In genomic region chr10:93268021-93268420, GRCh38 we compare ENCODE assay signal across 14 cellular contexts.
"Had no signal": no experiment of that assay in that cellular context is flagged by ENCODE, and none has a peak within 500 bp of the region (broad histone marks: within the 10 kb centered on the region; RNA-seq: fewer than 3 reads in every experiment).

No MANE protein-coding gene starts in this region.

- FAIRE-seq: endometrium had no signal

- H2AFZ ChIP-seq: hepatocyte had no signal

- H3K79me2 ChIP-seq: hepatocyte had no signal

- DNase-seq: activated CD4-positive, alpha-beta T cell treated with anti-CD3 and anti-CD28 coated beads, Interleukin-2, amount 50 U/mL, for 1 hour; activated naive CD4-positive, alpha-beta T cell treated with anti-CD3 and anti-CD28 coated beads, Interleukin-2, amount 50 U/mL, for 16 hours; dorsolateral prefrontal cortex; islet precursor cell; nucleus accumbens; stimulated activated naive CD4-positive, alpha-beta T cell; substantia nigra; T1000 had no signal

- H3K27me3 ChIP-seq: cardiac muscle cell, dorsolateral prefrontal cortex, gastroesophageal sphincter, hepatocyte, tibial nerve, vagina had no signal

- H3K36me3 ChIP-seq: cardiac muscle cell, gastroesophageal sphincter, tibial nerve, vagina had no signal

- H3K4me1 ChIP-seq: gastroesophageal sphincter, tibial nerve, vagina had no signal

- H3K9me3 ChIP-seq: vagina had no signal

- H3K4me2 ChIP-seq: hepatocyte had no signal

- H3K4me3 ChIP-seq: cardiac muscle cell, dorsolateral prefrontal cortex, gastroesophageal sphincter, hepatocyte, tibial nerve, vagina had no signal

- H3K27ac ChIP-seq: cardiac muscle cell, dorsolateral prefrontal cortex, gastroesophageal sphincter, hepatocyte, tibial nerve, vagina had no signal
